16 cellular contexts compared by ENCODE assay signal in the genomic region with DNA sequence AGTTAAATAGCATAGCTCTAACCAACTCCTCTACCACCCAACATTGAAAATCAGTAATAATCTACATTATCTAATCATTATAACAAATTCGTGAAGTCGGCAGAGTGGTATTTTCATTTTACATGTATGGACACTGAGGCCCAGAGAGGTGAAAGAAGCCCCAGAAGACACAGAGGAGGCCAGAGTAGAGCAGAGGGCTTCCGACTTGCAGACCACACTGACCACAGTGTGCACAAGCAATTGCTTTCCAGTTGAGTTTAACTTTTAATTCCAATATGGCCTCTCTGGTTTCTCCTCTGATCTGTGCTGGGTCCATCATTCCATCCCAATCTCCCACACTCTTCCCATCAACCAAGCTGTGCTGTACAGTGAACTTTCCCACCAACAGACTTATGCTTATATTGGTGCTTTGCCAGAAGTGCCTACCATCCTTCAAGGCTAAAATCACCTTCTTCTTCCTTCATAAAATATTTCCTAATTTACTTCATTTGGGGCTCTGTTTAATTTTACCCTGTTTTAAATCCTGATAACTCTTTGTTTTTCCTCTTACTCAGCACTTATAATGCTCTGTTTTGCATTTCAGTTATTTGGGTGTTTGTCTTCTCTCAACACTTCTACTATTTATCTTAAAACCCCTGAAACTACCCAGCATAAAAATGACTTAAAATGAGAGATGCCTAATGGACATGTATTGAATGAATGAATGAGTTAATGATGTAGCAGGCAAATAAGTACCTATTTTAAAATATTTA.
"Had no signal": no experiment of that assay in that cellular context is flagged by ENCODE, and none has a peak within 500 bp of the region (broad histone marks: within the 10 kb centered on the region; RNA-seq: fewer than 3 reads in every experiment).

No MANE protein-coding gene starts in this region.

- H3K9me3 ChIP-seq: esophagus squamous epithelium, lower lobe of right lung, upper lobe of right lung had no signal

- H3K27ac ChIP-seq: esophagus squamous epithelium, lower lobe of right lung, upper lobe of right lung had no signal

- FAIRE-seq: TTC549 had no signal

- H3K36me3 ChIP-seq: esophagus squamous epithelium, lower lobe of right lung, upper lobe of right lung had no signal

- H3K4me3 ChIP-seq: esophagus squamous epithelium, lower lobe of right lung, upper lobe of right lung had no signal

- ATAC-seq: activated CD4-positive, alpha-beta T cell treated with anti-CD3 and anti-CD28 coated beads for 36 hours; lower lobe of right lung; stimulated activated naive B cell treated with anti-CD40 and anti-IgM and Interleukin-4, amounts not matched to agents 10 μg/mL and 1 μg/mL and 100 μg/mL, for 72 hours; upper lobe of right lung; WTC11 had no signal

- DNase-seq: activated CD4-positive, alpha-beta memory T cell treated with anti-CD3 and anti-CD28 coated beads for 36 hours; activated CD4-positive, alpha-beta T cell treated with anti-CD3 and anti-CD28 coated beads for 36 hours; activated naive CD4-positive, alpha-beta T cell treated with Interleukin-2 at 50 U/mL for 16 hours; activated naive CD8-positive, alpha-beta T cell treated with anti-CD3 and anti-CD28 coated beads, Interleukin-2, amount 10 ng/mL, durations not matched to agents 7 days and 5 days; activated T-cell treated with anti-CD3 and anti-CD28 coated beads, Interleukin-2, amount 50 U/mL, for 24 hours; anterior cingulate cortex; effector CD8-positive, alpha-beta T cell; esophagus squamous epithelium; lower lobe of right lung; nephron progenitor cell; nucleus accumbens; retina; stimulated activated naive B cell treated with anti-CD40 and anti-IgM and Interleukin-4, amounts not matched to agents 10 μg/mL and 1 μg/mL and 100 μg/mL, for 72 hours; upper lobe of right lung had no signal

- H3K27me3 ChIP-seq: esophagus squamous epithelium, upper lobe of right lung had no signal
